ENCODE assay signal across 18 cellular contexts in genomic region chr18:46719388-46719787, GRCh38. TPM values are rescaled to one million over a fixed set of nuclear protein-coding genes. Genes with fewer than 3 reads are reported as not detected.
DNase-seq lines count a peak whose midpoint lies in the region; ATAC-seq and TF ChIP-seq lines count a peak whose summit lies in the region.
"Had no signal": no experiment of that assay in that cellular context is flagged by ENCODE, and none has a peak within 500 bp of the region (broad histone marks: within the 10 kb centered on the region; RNA-seq: fewer than 3 reads in every experiment).

No MANE protein-coding gene starts in this region.

- in situ Hi-C loops in GM23248 (cut with MboI) = no loop called here

- H3K79me2 ChIP-seq in GM23248 (ENCODE audit: insufficient read depth) = no peaks in the 10 kb centered on the region
- H3K79me2 ChIP-seq in fibroblast of lung (ENCODE audit: control insufficient read depth, insufficient read depth, low read length) = no peaks in the 10 kb centered on the region

- H4K20me1 ChIP-seq in GM23248 (ENCODE audit: insufficient read depth) (no peaks in the 10 kb centered on the region), fibroblast of lung (ENCODE audit: control insufficient read depth, extremely low read depth, insufficient read depth, low read length) (no peaks in the 10 kb centered on the region)

- no peak overlapping the region for H2AFZ ChIP-seq in GM23248
- H2AFZ ChIP-seq in fibroblast of lung (ENCODE audit: low read length) = no peak overlapping the region

- H3K9me3 ChIP-seq in GM23248 (ENCODE audit: low read depth) (no peaks in the 10 kb centered on the region), fibroblast of lung (ENCODE audit: control insufficient read depth, insufficient read depth, low read depth, low read length) (no peaks in the 10 kb centered on the region), psoas muscle (no peaks in the 10 kb centered on the region), BE2C (no peaks in the 10 kb centered on the region)

- peaks cover 25% of the 10 kb centered on the region; the same call in 1 of the 2 replicates for H3F3A ChIP-seq in GM23248 (ENCODE audit: insufficient read depth)

- H3K27me3 ChIP-seq in GM23248 (replicated peaks; ENCODE audit: insufficient read depth) (0 out of 2 replicates have a peak, but pooled peaks cover 9% of the 10 kb centered on the region), fibroblast of lung (ENCODE audit: control insufficient read depth, insufficient read depth, low read length) (no peaks in the 10 kb centered on the region), psoas muscle (ENCODE audit: insufficient read depth in 3 of 3, low read length in 2 of 3) (no peaks in the 10 kb centered on the region), BE2C (no peaks in the 10 kb centered on the region)

- H3K27ac ChIP-seq in GM23248 (0 out of 2 replicates have a peak overlapping the region, but pooled peaks have one; percentile 22), angular gyrus (ENCODE audit: low read depth, low read length) (peak overlapping the region; percentile 50), fibroblast of lung (ENCODE audit: insufficient read depth, low read length) (peak overlapping the region; percentile 45), psoas muscle (peak overlapping the region; percentile 71)

- H3K36me3 ChIP-seq in GM23248 (ENCODE audit: low read depth) = no peaks in the 10 kb centered on the region
- H3K36me3 ChIP-seq in fibroblast of lung (ENCODE audit: control insufficient read depth, insufficient read depth, low read length) = no peaks in the 10 kb centered on the region
- no peaks in the 10 kb centered on the region for H3K36me3 ChIP-seq in psoas muscle (ENCODE audit: insufficient read depth in 1 of 2, low read depth in 1 of 2)
- no peaks in the 10 kb centered on the region for H3K36me3 ChIP-seq in BE2C

- intact Hi-C loops in psoas muscle (cut with DNase I) = no loop called here

- no peak for TF ChIP-seq CTCF in fibroblast of lung (conservative IDR thresholded peaks at IDR 0.05 in 1 of 2, IDR thresholded peaks at IDR 0.05 in 1 of 2; ENCODE audit: low read depth in 1 of 2, low read length in 2 of 2)
- TF ChIP-seq CTCF in psoas muscle (IDR thresholded peaks at IDR 0.05) = no peak
- no peak for TF ChIP-seq CTCF in BE2C (IDR thresholded peaks at IDR 0.05; ENCODE audit: low read depth, low read length)

- H3K4me3 ChIP-seq in GM23248 = 0 out of 2 replicates have a peak overlapping the region, but pooled peaks have one; percentile 19
- no peak overlapping the region for H3K4me3 ChIP-seq in fibroblast of lung (replicated peaks in 1 of 4; ENCODE audit: control extremely low read depth in 1 of 4, insufficient read depth in 1 of 4, low read depth in 3 of 4, low read length in 4 of 4)
- no peak overlapping the region for H3K4me3 ChIP-seq in psoas muscle
- no peak overlapping the region for H3K4me3 ChIP-seq in BE2C (ENCODE audit: low read depth, low read length)

- no peak overlapping the region for H3K9ac ChIP-seq in GM23248
- no peak overlapping the region for H3K9ac ChIP-seq in fibroblast of lung (ENCODE audit: insufficient read depth, low read length)

- DNase-seq in GM23248 (peak; percentile 20), fibroblast of lung (ENCODE audit: low read depth in 2 of 2) (peak in 1 of 2 donors; percentile 13), psoas muscle (no peak), BE2C (no peak), DMS79 (lab: John Stamatoyannopoulos, UW) (no peak)
- DNase-seq: CD4-positive, alpha-beta memory T cell; DMS79 treated with DMSO at 0.1 percent for 48 hours; GDM1; KBM-7; NCI-H1048; NCI-H146; NCI-H345; NCI-H69; NK-92 treated with Interleukin-12 subunit alpha and Interleukin-12 subunit beta, amount 100 ng/mL, for 24 hours had no signal

- ATAC-seq in psoas muscle (no peak), HG03521 (IDR thresholded peaks at IDR 0.05; ENCODE audit: unreplicated experiment) (no peak), GM21515 (IDR thresholded peaks at IDR 0.05; ENCODE audit: unreplicated experiment) (no peak)

- no peaks in the 10 kb centered on the region for H3K9me2 ChIP-seq in GM23248 (ENCODE audit: insufficient read depth)

- peak overlapping the region; percentile 64 for H3K4me2 ChIP-seq in GM23248 (ENCODE audit: unreplicated experiment)
- H3K4me2 ChIP-seq in fibroblast of lung (ENCODE audit: extremely low read depth, insufficient read depth, low read length) = peak overlapping the region; percentile 23

- 22 to 28% methylated on average over 5 of the region's 5 CpGs for WGBS in GM23248 (ENCODE audit: low coverage in 1 of 2, low lambda C conversion rate in 2 of 2, missing lambda C conversion rate in 2 of 2), 2 experiments
- 40 to 53% (median 50%) methylated on average over 5 of the region's 5 CpGs for WGBS in psoas muscle, 3 donors

- H3K4me1 ChIP-seq in GM23248 (ENCODE audit: insufficient read depth) (peaks cover 19% of the 10 kb centered on the region), fibroblast of lung (ENCODE audit: control insufficient read depth, extremely low read depth, insufficient read depth, low read length) (peaks cover 3% of the 10 kb centered on the region), psoas muscle (peaks cover 18% of the 10 kb centered on the region), BE2C (no peaks in the 10 kb centered on the region)

RNA-seq across cellular contexts. Expression of gene ST8SIA5, which starts 37.5 kb away (rescaled TPM):
- 0.13 TPM in 1 of 2 replicates, not detected in the other for total RNA-seq in GM23248 (2014; rRNA removed; shearing (Covaris generic))
- polyA plus RNA-seq in GM23248 (2016; fragmentation: Nextera tagmentation; extraction: Ambion mirVana) (not detected in 2 replicates), fibroblast of lung (0.01 and 0.20 TPM in 2 replicates), psoas muscle (1 to 10 TPM; 2.2 to 3.2 (median 3.1) TPM)
- total RNA-seq in fibroblast of lung (under 0.01 TPM in 2 replicates), psoas muscle (1 to 10 TPM; 1.8 to 9.9 (median 7.2) TPM)
- 0.06 and 0.50 TPM in 2 replicates for polyA plus RNA-seq in fibroblast of lung (2012)
- 0.26 TPM in 1 of 2 replicates, not detected in the other for polyA minus RNA-seq in fibroblast of lung (ENCODE audit: low replicate concordance)
- not detected for polyA plus RNA-seq in BE2C (2012; ENCODE audit: insufficient read depth, insufficient read length, low read depth)
- total RNA-seq: CD4-positive, alpha-beta memory T cell; SK-MEL-5 had no signal
- polyA plus RNA-seq: CD4-positive, alpha-beta memory T cell had no signal
